In the genomic region with DNA sequence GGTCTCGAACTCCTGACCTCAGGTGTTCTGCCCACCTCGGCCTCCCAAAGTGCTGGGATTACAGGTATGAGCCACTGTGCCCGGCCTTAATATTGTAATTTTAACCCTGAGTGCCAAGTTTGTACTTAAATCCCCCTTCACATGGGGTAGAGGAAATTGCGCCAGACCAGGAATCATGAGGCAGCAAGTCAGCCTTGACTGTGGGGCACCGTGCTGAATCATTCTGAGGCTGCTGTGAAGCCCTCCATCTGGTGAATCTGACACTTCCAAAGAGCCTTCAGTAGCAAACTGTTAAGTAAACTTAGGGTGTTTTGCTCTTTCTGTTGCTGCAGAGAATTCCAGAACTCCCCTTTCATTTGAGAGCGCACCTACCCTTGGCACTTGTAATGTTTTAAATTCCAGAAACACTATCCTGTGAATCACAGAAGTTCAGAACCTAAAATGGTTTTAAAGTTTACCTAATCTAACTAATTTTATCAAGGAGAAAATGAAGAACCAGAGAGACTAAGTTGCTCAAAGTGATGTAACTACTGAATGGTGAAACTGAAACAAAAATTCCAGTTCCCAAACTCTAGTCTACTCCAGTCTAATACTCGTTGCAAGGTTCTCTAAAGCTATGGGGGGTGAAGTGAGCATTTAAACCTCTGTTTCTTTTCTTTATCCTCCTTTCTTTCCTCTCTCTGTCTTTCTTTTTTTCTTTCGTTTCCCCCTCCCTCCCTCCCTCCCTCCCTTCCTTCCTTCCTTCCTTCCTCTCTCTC, we compare ENCODE assay signal across 9 cellular contexts. TPM values are rescaled to one million over a fixed set of nuclear protein-coding genes. Genes with fewer than 3 reads are reported as not detected.
DNase-seq lines count a peak whose midpoint lies in the region; ATAC-seq and TF ChIP-seq lines count a peak whose summit lies in the region.
"Had no signal": no experiment of that assay in that cellular context is flagged by ENCODE, and none has a peak within 500 bp of the region (broad histone marks: within the 10 kb centered on the region; RNA-seq: fewer than 3 reads in every experiment).

No MANE protein-coding gene starts in this region.

- H3K23ac ChIP-seq in mesenchymal stem cell (ENCODE audit: low read length in 2 of 2), result no peak overlapping the region

- peak overlapping the region; percentile 58 for H4K91ac ChIP-seq in mesenchymal stem cell (ENCODE audit: low read length)

- H3K27me3 ChIP-seq in ACC112 (ENCODE audit: insufficient read depth, low read length) (no peaks in the 10 kb centered on the region), mesenchymal stem cell (ENCODE audit: control insufficient read depth in 1 of 2, insufficient read depth in 1 of 2, low read length in 2 of 2) (no peaks in the 10 kb centered on the region), Caco-2 (replicated peaks; ENCODE audit: control insufficient read depth, insufficient read depth, low read length) (no peaks in the 10 kb centered on the region)

- no peak overlapping the region for H3K4ac ChIP-seq in mesenchymal stem cell (ENCODE audit: low read depth in 1 of 2, low read length in 2 of 2)

- WGBS in mesenchymal stem cell, result 32% methylated on average over 7 of the region's 8 CpGs

- H3K18ac ChIP-seq in mesenchymal stem cell (ENCODE audit: low read depth in 1 of 2, low read length in 2 of 2), result peak overlapping the region; percentile 38 to 93

- H4K8ac ChIP-seq in mesenchymal stem cell (ENCODE audit: low read length), result no peak overlapping the region

- peaks cover 14% of the 10 kb centered on the region for H3K4me1 Mint-ChIP-seq in central memory CD8-positive, alpha-beta T cell
- H3K4me1 Mint-ChIP-seq in Caco-2 (ENCODE audit: low read depth, unreplicated experiment), result peaks cover 38% of the 10 kb centered on the region

- TF ChIP-seq CTCF in Caco-2 (IDR thresholded peaks at IDR 0.05; ENCODE audit: insufficient read depth in 1 of 2, low read depth in 1 of 2, low read length in 1 of 2, severe bottlenecking in 1 of 2, unreplicated experiment in 1 of 2), result no peak

- intact Hi-C loops in Caco-2 (cut with micrococcal nuclease; ENCODE audit: unreplicated experiment), result no loop called here

- peak; percentile 86 for DNase-seq in HT1080 (ENCODE audit: low read depth)
- DNase-seq in central memory CD8-positive, alpha-beta T cell (ENCODE audit: low spot score in 2 of 2), result no peak
- DNase-seq in mesenchymal stem cell, result peak; percentile 96
- DNase-seq in cortex of kidney (lab: John Stamatoyannopoulos, UW), result no peak
- DNase-seq in Caco-2, result no peak

- H3K14ac ChIP-seq in mesenchymal stem cell (ENCODE audit: low read length in 2 of 2), result no peak overlapping the region

- BruUV-seq in Caco-2 (replicated peaks; lab: Mats Ljungman, UMichigan), result no TSS peak

- H3K27me3 Mint-ChIP-seq in central memory CD8-positive, alpha-beta T cell, result no peaks in the 10 kb centered on the region
- H3K27me3 Mint-ChIP-seq in Caco-2 (ENCODE audit: insufficient read depth, unreplicated experiment), result no peaks in the 10 kb centered on the region

- H3K4me1 ChIP-seq in ACC112 (ENCODE audit: control insufficient read depth, insufficient read depth, low read length, unreplicated experiment) (peaks cover 29% of the 10 kb centered on the region), mesenchymal stem cell (ENCODE audit: control insufficient read depth, insufficient read depth, low read depth, low read length) (peaks cover 9% of the 10 kb centered on the region), Caco-2 (peaks cover 36% of the 10 kb centered on the region)

- H3K9ac ChIP-seq in mesenchymal stem cell (ENCODE audit: low read length), result peak overlapping the region; percentile 88

- no peak overlapping the region for H2BK15ac ChIP-seq in mesenchymal stem cell (ENCODE audit: low read depth, poor library complexity, severe bottlenecking)

- H3K9me3 Mint-ChIP-seq in central memory CD8-positive, alpha-beta T cell, result no peaks in the 10 kb centered on the region
- no peaks in the 10 kb centered on the region for H3K9me3 Mint-ChIP-seq in Caco-2 (ENCODE audit: unreplicated experiment)

- no peaks in the 10 kb centered on the region for H3K9me3 ChIP-seq in mesenchymal stem cell (ENCODE audit: control insufficient read depth, low read length)
- H3K9me3 ChIP-seq in Caco-2, result no peaks in the 10 kb centered on the region

- H2AK5ac ChIP-seq in mesenchymal stem cell (ENCODE audit: low read length, severe bottlenecking), result no peak overlapping the region

- no peak overlapping the region for H2BK12ac ChIP-seq in mesenchymal stem cell (ENCODE audit: low read length in 2 of 2)

- no peak overlapping the region for H3K4me2 ChIP-seq in mesenchymal stem cell (ENCODE audit: low read length, poor library complexity, severe bottlenecking)

- peak overlapping the region; percentile 16 for H2AFZ ChIP-seq in ACC112 (ENCODE audit: low read length, unreplicated experiment)
- H2AFZ ChIP-seq in mesenchymal stem cell (ENCODE audit: low read depth, low read length), result no peak overlapping the region

- CTCF ChIA-PET in Caco-2 (lab: Charles Lee), result interaction anchor here (0.7 to 1.5 kb wide), 2 partner anchors 9 to 225 kb away, joined by 4 read pairs; no protein-coding TSS in a partner anchor

- H3K79me1 ChIP-seq in mesenchymal stem cell (replicated peaks; ENCODE audit: low read length, poor library complexity, severe bottlenecking), result peaks cover 29% of the 10 kb centered on the region

- H3K27ac Mint-ChIP-seq in central memory CD8-positive, alpha-beta T cell (ENCODE audit: low read depth), result peak overlapping the region; percentile 22
- no peak overlapping the region for H3K27ac Mint-ChIP-seq in Caco-2 (ENCODE audit: unreplicated experiment)

- H3K36me3 ChIP-seq in ACC112 (ENCODE audit: insufficient read depth, low read length), result peaks cover 9% of the 10 kb centered on the region; the same call in 1 of the 2 replicates
- H3K36me3 ChIP-seq in mesenchymal stem cell (ENCODE audit: control insufficient read depth in 1 of 2, insufficient read depth in 2 of 2, low read depth in 1 of 2, low read length in 2 of 2), result peaks cover 7 to 30% of the 10 kb centered on the region in 2 experiments
- 0 out of 2 replicates have a peak, but pooled peaks cover 2% of the 10 kb centered on the region for H3K36me3 ChIP-seq in Caco-2 (ENCODE audit: control insufficient read depth, insufficient read depth, low read length)

- H2BK5ac ChIP-seq in mesenchymal stem cell (ENCODE audit: low read depth, low read length, poor library complexity, severe bottlenecking), result no peak overlapping the region

- peak overlapping the region; percentile 73 for H3K4me3 ChIP-seq in ACC112 (ENCODE audit: low read depth, low read length)
- peak overlapping the region in 1 of 2 experiments; percentile 60 for H3K4me3 ChIP-seq in mesenchymal stem cell (ENCODE audit: insufficient read depth in 1 of 2, low read depth in 1 of 2, low read length in 2 of 2)
- no peak overlapping the region for H3K4me3 ChIP-seq in Caco-2 (ENCODE audit: low read depth, low read length)

- no peak for ATAC-seq in central memory CD8-positive, alpha-beta T cell (replicated peaks; ENCODE audit: extremely low read depth, poor library complexity, severe bottlenecking)
- no peak for ATAC-seq in HG02870 (IDR thresholded peaks at IDR 0.05; ENCODE audit: unreplicated experiment)
- ATAC-seq in GM21526 (IDR thresholded peaks at IDR 0.05; ENCODE audit: low FRiP score, unreplicated experiment), result no peak

- peak overlapping the region; percentile 96 for H3K27ac ChIP-seq in ACC112 (ENCODE audit: low read depth, low read length)
- peak overlapping the region; percentile 87 for H3K27ac ChIP-seq in mesenchymal stem cell (ENCODE audit: low read length, poor library complexity, severe bottlenecking)

- H3K79me2 ChIP-seq in ACC112 (ENCODE audit: control insufficient read depth, insufficient read depth, low read length, unreplicated experiment), result peaks cover 56% of the 10 kb centered on the region

- POLR2A ChIA-PET in Caco-2 (lab: Charles Lee), result no interaction called here

- H3K36me3 Mint-ChIP-seq in central memory CD8-positive, alpha-beta T cell (ENCODE audit: insufficient read depth), result no peaks in the 10 kb centered on the region
- H3K36me3 Mint-ChIP-seq in Caco-2 (ENCODE audit: insufficient read depth, unreplicated experiment), result peaks cover 6% of the 10 kb centered on the region

- no peak overlapping the region for H2BK120ac ChIP-seq in mesenchymal stem cell (ENCODE audit: low read depth, low read length)

- no peak overlapping the region for H3K4me3 Mint-ChIP-seq in central memory CD8-positive, alpha-beta T cell
- no peak overlapping the region for H3K4me3 Mint-ChIP-seq in Caco-2 (ENCODE audit: unreplicated experiment)

RNA-seq across cellular contexts. Expression of a gene that starts 7.5 kb away (rescaled TPM):
- 9.7 and 26.2 TPM in 2 replicates for total RNA-seq in HT1080 (2014; rRNA removed; shearing (Covaris generic))
- polyA plus RNA-seq in HT1080 (2015; cell fraction: cytosol; rRNA removed), result 53.6 and 58.6 TPM in 2 replicates
- polyA plus RNA-seq in HT1080 (2015; cell fraction: nucleus; rRNA removed), result 27.4 and 32.5 TPM in 2 replicates
- polyA plus RNA-seq in mesenchymal stem cell (2013, experiment 1 of 2), result 91.3 TPM
- polyA plus RNA-seq in mesenchymal stem cell (2013, experiment 2 of 2), result 90.4 TPM
- 55.2 and 55.8 TPM in 2 replicates for total RNA-seq in Caco-2 (2022)

RNA-seq across cellular contexts. Expression of a gene that starts 40.6 kb away (rescaled TPM):
- not detected in 2 replicates for total RNA-seq in HT1080 (2014; rRNA removed; shearing (Covaris generic))
- not detected in 2 replicates for polyA plus RNA-seq in HT1080 (2015; cell fraction: cytosol; rRNA removed)
- 0.17 TPM in 1 of 2 replicates, not detected in the other for polyA plus RNA-seq in HT1080 (2015; cell fraction: nucleus; rRNA removed)
- not detected for polyA plus RNA-seq in mesenchymal stem cell (2013, experiment 1 of 2)
- polyA plus RNA-seq in mesenchymal stem cell (2013, experiment 2 of 2), result not detected
- not detected in 2 replicates for total RNA-seq in Caco-2 (2022)
- total RNA-seq: T-helper 2 cell treated with Interferon-gamma antibody and Interleukin-4, amounts not matched to agents 100 ng/mL and 5 ng/mL, for 36 hours had no signal

RNA-seq across cellular contexts. Expression of a gene that starts 51.6 kb away (rescaled TPM):
- total RNA-seq in HT1080 (2014; rRNA removed; shearing (Covaris generic)), result 2.5 and 4.5 TPM in 2 replicates
- 3.5 and 4.2 TPM in 2 replicates for polyA plus RNA-seq in HT1080 (2015; cell fraction: cytosol; rRNA removed)
- polyA plus RNA-seq in HT1080 (2015; cell fraction: nucleus; rRNA removed), result 8.4 and 8.5 TPM in 2 replicates
- 2.3 TPM for polyA plus RNA-seq in mesenchymal stem cell (2013, experiment 1 of 2)
- polyA plus RNA-seq in mesenchymal stem cell (2013, experiment 2 of 2), result 2.5 TPM
- 11.2 and 11.4 TPM in 2 replicates for total RNA-seq in Caco-2 (2022)

Comparison
In these comparisons a context has a peak if more than half of its experiments do, and no peak if none do; other contexts are left out.
1. DNase-seq: peak in HT1080 (single experiment) and mesenchymal stem cell (single experiment); none in central memory CD8-positive, alpha-beta T cell (0 of 2), cortex of kidney (single experiment) and Caco-2 (0 of 2).